10 cellular contexts compared by ENCODE assay signal in genomic region chr17:66008680-66009079, GRCh38.
"Had no signal": no experiment of that assay in that cellular context is flagged by ENCODE, and none has a peak within 500 bp of the region (broad histone marks: within the 10 kb centered on the region; RNA-seq: fewer than 3 reads in every experiment).

No MANE protein-coding gene starts in this region.

- FAIRE-seq: H1 had no signal

- H3K9me3 ChIP-seq: HAP-1 had no signal

- H3K9ac ChIP-seq: GM23248 had no signal

- H3K4me3 ChIP-seq: GM23248, GM23338, HAP-1 had no signal

- H3K36me3 ChIP-seq: HAP-1 had no signal

- ATAC-seq: GM23338, HCT116 had no signal

- H3K4me2 ChIP-seq: GM23338 had no signal

- H3K4me1 ChIP-seq: HAP-1 had no signal

- H3K27ac ChIP-seq: GM23248 had no signal

- H2AFZ ChIP-seq: GM23248, GM23338 had no signal

- DNase-seq: GM23248, GOT3, H7, H9, HCEC 1CT, HFFc6 had no signal
